ENCODE assay signal across 13 cellular contexts in genomic region chr6:21831531-21832291, GRCh38.
DNase-seq lines count a peak whose midpoint lies in the region; ATAC-seq, FAIRE-seq and TF ChIP-seq lines count a peak whose summit lies in the region.
"Had no signal": no experiment of that assay in that cellular context is flagged by ENCODE, and none has a peak within 500 bp of the region (broad histone marks: within the 10 kb centered on the region; RNA-seq: fewer than 3 reads in every experiment).

No MANE protein-coding gene starts in this region.

- no peaks in the 10 kb centered on the region for H3K36me3 ChIP-seq in GM23248 (ENCODE audit: low read depth)
- H3K36me3 ChIP-seq in H7 (replicated peaks; ENCODE audit: control insufficient read depth, insufficient read depth, low read length), result no peaks in the 10 kb centered on the region
- H3K36me3 ChIP-seq in HepG2 (replicated peaks in 1 of 2; ENCODE audit: control insufficient read depth in 1 of 2, insufficient read depth in 2 of 2, low read length in 2 of 2), result no peaks in the 10 kb centered on the region
- H3K36me3 ChIP-seq: thoracic aorta had no signal

- BruUV-seq in HepG2 (replicated peaks; lab: Mats Ljungman, UMichigan), result no TSS peak

- no peaks in the 10 kb centered on the region for H3F3A ChIP-seq in GM23248 (ENCODE audit: insufficient read depth)

- H4K20me1 ChIP-seq in GM23248 (ENCODE audit: insufficient read depth) (no peaks in the 10 kb centered on the region), HepG2 (ENCODE audit: insufficient read depth, low read length) (no peaks in the 10 kb centered on the region)

- peak; percentile 11 for DNase-seq in GM23248
- peak; percentile 48 for DNase-seq in fibroblast of mammary gland (ENCODE audit: low read depth)
- DNase-seq in renal cortical epithelial cell (ENCODE audit: low read depth), result peak; percentile 100
- DNase-seq in H7, result no peak
- DNase-seq in T-helper 2 cell, result no peak
- no peak for DNase-seq in NCI-H510A treated with DMSO at 0.1 percent for 48 hours (lab: John Stamatoyannopoulos, UW)
- no peak for DNase-seq in HepG2 (ENCODE audit: low spot score)
- DNase-seq: Caco-2, NCI-H1436 had no signal

- 51 to 64% methylated on average over 8 of the region's 8 CpGs for WGBS in GM23248 (ENCODE audit: low coverage in 1 of 2, low lambda C conversion rate in 2 of 2, missing lambda C conversion rate in 2 of 2), 2 experiments
- 49% methylated on average over 8 of the region's 8 CpGs for WGBS in HepG2 (ENCODE audit: low lambda C conversion rate)

- no peak for TF ChIP-seq RAD21 in HepG2 (CRISPR knock-in tag; IDR thresholded peaks at IDR 0.05)

- H3K4me3 ChIP-seq in GM23248 (no peak overlapping the region), fibroblast of mammary gland (ENCODE audit: control insufficient read depth, low read depth, low read length) (no peak overlapping the region), H7 (ENCODE audit: insufficient read depth, low read depth, low read length) (no peak overlapping the region), HepG2 (replicated peaks in 1 of 3; ENCODE audit: insufficient read depth in 1 of 3, low read depth in 2 of 3, low read length in 3 of 3) (no peak overlapping the region)
- H3K4me3 ChIP-seq: SK-N-MC, thoracic aorta had no signal

- H3K27me3 ChIP-seq in GM23248 (replicated peaks; ENCODE audit: insufficient read depth), result 0 out of 2 replicates have a peak, but pooled peaks cover 3% of the 10 kb centered on the region
- no peaks in the 10 kb centered on the region for H3K27me3 ChIP-seq in H7 (ENCODE audit: control insufficient read depth, insufficient read depth, low read length)
- H3K27me3 ChIP-seq in HepG2 (ENCODE audit: control insufficient read depth in 1 of 2, insufficient read depth in 2 of 2, low read length in 2 of 2), result no peaks in the 10 kb centered on the region

- TF ChIP-seq EP300 in HepG2 (IDR thresholded peaks at IDR 0.05; ENCODE audit: low read depth in 2 of 2, low read length in 2 of 2) (no peak), HepG2 (CRISPR knock-in tag; IDR thresholded peaks at IDR 0.05; ENCODE audit: borderline replicate concordance) (no peak)

- POLR2A ChIA-PET in HepG2 (lab: Yijun Ruan, JAX), result no interaction called here

- CTCF ChIA-PET in HepG2 (lab: Yijun Ruan, JAX; ENCODE audit: low intra/inter-chr PET ratio, low total read pairs), result no interaction called here

- no peak for TF ChIP-seq CTCF in fibroblast of mammary gland (conservative IDR thresholded peaks at IDR 0.05; ENCODE audit: control insufficient read depth, insufficient read depth, low read depth, low read length)
- no peak for TF ChIP-seq CTCF in HepG2 (CRISPR knock-in tag; IDR thresholded peaks at IDR 0.05)

- H3K27ac ChIP-seq in GM23248 (no peak overlapping the region), HepG2 (ENCODE audit: extremely low read length, insufficient read depth, low read length) (no peak overlapping the region)
- H3K27ac ChIP-seq: epithelial cell of prostate, SK-N-MC, thoracic aorta had no signal

- H3K79me2 ChIP-seq in GM23248 (ENCODE audit: insufficient read depth), result no peaks in the 10 kb centered on the region
- H3K79me2 ChIP-seq in HepG2 (ENCODE audit: insufficient read depth, low read length), result no peaks in the 10 kb centered on the region

- intact Hi-C loops in HepG2 (cut with micrococcal nuclease; ENCODE audit: unreplicated experiment), result no loop called here

- no peak overlapping the region for H2AFZ ChIP-seq in GM23248
- no peak overlapping the region for H2AFZ ChIP-seq in HepG2 (ENCODE audit: low read length)

- no peaks in the 10 kb centered on the region for H3K9me3 ChIP-seq in GM23248 (ENCODE audit: low read depth)
- no peaks in the 10 kb centered on the region for H3K9me3 ChIP-seq in HepG2 (ENCODE audit: low read length)
- H3K9me3 ChIP-seq: Caco-2, thoracic aorta had no signal

- no peak for FAIRE-seq in HepG2 (lab: Jason Lieb, UNC)

- TF ChIP-seq POLR2A in HepG2 (IDR thresholded peaks at IDR 0.05; ENCODE audit: insufficient read depth in 1 of 2, low read depth in 2 of 2, low read length in 2 of 2), result no peak

- H3K4me2 ChIP-seq in GM23248 (ENCODE audit: unreplicated experiment), result no peak overlapping the region
- H3K4me2 ChIP-seq in HepG2 (ENCODE audit: low read depth, low read length), result no peak overlapping the region

- peak; percentile 90 for ATAC-seq in SK-N-SH treated with all-trans-retinoic acid at 6 μM for 48 hours
- ATAC-seq in HepG2, result no peak

- H3K9me2 ChIP-seq in GM23248 (ENCODE audit: insufficient read depth), result no peaks in the 10 kb centered on the region

- no peak overlapping the region for H3K9ac ChIP-seq in GM23248
- H3K9ac ChIP-seq in HepG2 (ENCODE audit: insufficient read depth, low read depth, low read length), result no peak overlapping the region

- in situ Hi-C loops in GM23248 (cut with MboI), result no loop called here
- in situ Hi-C loops in HepG2 (cut with HindIII; ENCODE audit: extremely low pct_ligation_motif_present, low pct_unique_long_range_greater_than_20kb), result no loop called here

- H3K4me1 ChIP-seq in GM23248 (ENCODE audit: insufficient read depth), result no peaks in the 10 kb centered on the region
- H3K4me1 ChIP-seq in HepG2 (ENCODE audit: insufficient read depth, low read length), result no peaks in the 10 kb centered on the region

TF ChIP-seq in SK-N-SH treated with all-trans-retinoic acid at 6 μM for 48 hours, 23 proteins besides CTCF, POLR2A, EP300 and RAD21:
- TF ChIP-seq ESRRG (CRISPR knock-in tag; IDR thresholded peaks at IDR 0.05) (no peak), ISL1 (CRISPR knock-in tag; IDR thresholded peaks at IDR 0.05) (peak; percentile 42)

TF ChIP-seq in HepG2, 621 proteins besides CTCF, POLR2A, EP300 and RAD21 (continues in another document):
- no peak for TF ChIP-seq PTBP1 (IDR thresholded peaks at IDR 0.05; ENCODE audit: low read depth, low read length, poor library complexity, severe bottlenecking)
- TF ChIP-seq NCOA1 (CRISPR knock-in tag; IDR thresholded peaks at IDR 0.05), result no peak
- no peak for TF ChIP-seq ZSCAN5A (CRISPR knock-in tag; IDR thresholded peaks at IDR 0.05; ENCODE audit: borderline replicate concordance)
- TF ChIP-seq ZNF790 (CRISPR knock-in tag; IDR thresholded peaks at IDR 0.05; ENCODE audit: borderline replicate concordance), result no peak
- no peak for TF ChIP-seq HMGXB3 (CRISPR knock-in tag; IDR thresholded peaks at IDR 0.05; ENCODE audit: borderline replicate concordance)
- no peak for TF ChIP-seq ZSCAN22 (CRISPR knock-in tag; IDR thresholded peaks at IDR 0.05)
- TF ChIP-seq TP53 (CRISPR knock-in tag; conservative IDR thresholded peaks at IDR 0.05), result no peak
- TF ChIP-seq CBX2 (IDR thresholded peaks at IDR 0.05; ENCODE audit: low read depth, low read length), result no peak
- TF ChIP-seq CBX2 (CRISPR knock-in tag; IDR thresholded peaks at IDR 0.05; ENCODE audit: low read depth), result no peak
- no peak for TF ChIP-seq DNMT3B (CRISPR knock-in tag; conservative IDR thresholded peaks at IDR 0.05)
- TF ChIP-seq ZNF207 (IDR thresholded peaks at IDR 0.05; ENCODE audit: borderline replicate concordance), result no peak
- TF ChIP-seq ZNF776 (CRISPR knock-in tag; IDR thresholded peaks at IDR 0.05), result no peak
- no peak for TF ChIP-seq GTF2F1 (IDR thresholded peaks at IDR 0.05; ENCODE audit: low read length)
- TF ChIP-seq SSRP1 (CRISPR knock-in tag; IDR thresholded peaks at IDR 0.05), result no peak

Comparison
In these comparisons a context has a peak if more than half of its experiments do, and no peak if none do; other contexts are left out.
1. DNase-seq: peak in GM23248 (single experiment), fibroblast of mammary gland (single experiment) and renal cortical epithelial cell (single experiment); none in H7 (single experiment), T-helper 2 cell (0 of 5), NCI-H510A treated with DMSO at 0.1 percent for 48 hours (single experiment) and HepG2 (single experiment).